Comparison of ENCODE assay signal across 8 cellular contexts in genomic region chrX:133923113-133923512, GRCh38.
DNase-seq lines count a peak whose midpoint lies in the region; ATAC-seq lines count a peak whose summit lies in the region.

No MANE protein-coding gene starts in this region.

- H3K9me3 Mint-ChIP-seq in activated naive CD4-positive, alpha-beta T cell treated with anti-CD3 and anti-CD28 coated beads, Interleukin-2, amount 10 ng/mL, durations not matched to agents 7 days and 5 days, result no peaks in the 10 kb centered on the region
- H3K9me3 Mint-ChIP-seq in stimulated activated naive B cell treated with anti-CD40 and anti-IgM and Interleukin-4, amounts not matched to agents 10 μg/mL and 1 μg/mL and 100 μg/mL, for 72 hours, result no peaks in the 10 kb centered on the region

- peak; percentile 34 for DNase-seq in activated naive CD4-positive, alpha-beta T cell treated with anti-CD3 and anti-CD28 coated beads, Interleukin-2, amount 10 ng/mL, durations not matched to agents 7 days and 5 days
- no peak for DNase-seq in activated naive CD4-positive, alpha-beta T cell treated with anti-CD3 and anti-CD28 coated beads, Interleukin-2, amount 50 U/mL, for 16 hours
- DNase-seq in adipocyte (ENCODE audit: low read depth) (peak; percentile 32), cardiac septum (ENCODE audit: low spot score) (no peak), NCI-H2107 (lab: John Stamatoyannopoulos, UW) (no peak)
- no peak for DNase-seq in stimulated activated naive B cell treated with anti-CD40 and anti-IgM and Interleukin-4, amounts not matched to agents 10 μg/mL and 1 μg/mL and 100 μg/mL, for 72 hours

- peak overlapping the region; percentile 60 for H3K9ac ChIP-seq in adipocyte (ENCODE audit: low read length)

- intact Hi-C loops in cardiac septum (cut with DNase I), result loop anchor here (5.0 kb wide), 1 partner anchor 131 kb away; no protein-coding TSS in a partner anchor

- CTCF ChIA-PET in activated naive CD4-positive, alpha-beta T cell treated with anti-CD3 and anti-CD28 coated beads, Interleukin-2, amount 10 ng/mL, durations not matched to agents 7 days and 5 days (lab: Charles Lee), result interaction anchor here (1.2 to 1.3 kb wide), 4 partner anchors 84 to 472 kb away, joined by 3 to 7 read pairs (median 3); no protein-coding TSS in a partner anchor

- no peaks in the 10 kb centered on the region for H3K4me1 ChIP-seq in adipocyte (ENCODE audit: control insufficient read depth, insufficient read depth, low read length)

- peak overlapping the region; percentile 60 for H3K4me3 Mint-ChIP-seq in activated naive CD4-positive, alpha-beta T cell treated with anti-CD3 and anti-CD28 coated beads, Interleukin-2, amount 10 ng/mL, durations not matched to agents 7 days and 5 days
- peak overlapping the region; percentile 37 to 41 for H3K4me3 Mint-ChIP-seq in stimulated activated naive B cell treated with anti-CD40 and anti-IgM and Interleukin-4, amounts not matched to agents 10 μg/mL and 1 μg/mL and 100 μg/mL, for 72 hours

- H3K4me3 ChIP-seq in adipocyte (ENCODE audit: low read length), result no peak overlapping the region

- H3K27me3 ChIP-seq in adipocyte (replicated peaks; ENCODE audit: control insufficient read depth, insufficient read depth, low read length), result peaks cover 2% of the 10 kb centered on the region

- peaks cover 2% of the 10 kb centered on the region for H3K9me3 ChIP-seq in adipocyte (ENCODE audit: control insufficient read depth, low read length)

- H3K36me3 ChIP-seq in adipocyte (ENCODE audit: control insufficient read depth, insufficient read depth, low read length, severe bottlenecking), result no peaks in the 10 kb centered on the region

- peaks cover 26% of the 10 kb centered on the region for H3K4me1 Mint-ChIP-seq in activated naive CD4-positive, alpha-beta T cell treated with anti-CD3 and anti-CD28 coated beads, Interleukin-2, amount 10 ng/mL, durations not matched to agents 7 days and 5 days
- H3K4me1 Mint-ChIP-seq in stimulated activated naive B cell treated with anti-CD40 and anti-IgM and Interleukin-4, amounts not matched to agents 10 μg/mL and 1 μg/mL and 100 μg/mL, for 72 hours, result peaks cover 5% of the 10 kb centered on the region in 2 donors

- ATAC-seq in HG03354 (IDR thresholded peaks at IDR 0.05; ENCODE audit: poor library complexity, severe bottlenecking, unreplicated experiment) (peak; percentile 77), HG02642 (IDR thresholded peaks at IDR 0.05; ENCODE audit: poor library complexity, unreplicated experiment) (no peak)
- ATAC-seq in stimulated activated naive B cell treated with anti-CD40 and anti-IgM and Interleukin-4, amounts not matched to agents 10 μg/mL and 1 μg/mL and 100 μg/mL, for 72 hours (replicated peaks), result peak in 1 of 2 donors; percentile 42

- no peaks in the 10 kb centered on the region for H3K27me3 Mint-ChIP-seq in activated naive CD4-positive, alpha-beta T cell treated with anti-CD3 and anti-CD28 coated beads, Interleukin-2, amount 10 ng/mL, durations not matched to agents 7 days and 5 days
- no peaks in the 10 kb centered on the region for H3K27me3 Mint-ChIP-seq in stimulated activated naive B cell treated with anti-CD40 and anti-IgM and Interleukin-4, amounts not matched to agents 10 μg/mL and 1 μg/mL and 100 μg/mL, for 72 hours

- H3K36me3 Mint-ChIP-seq in activated naive CD4-positive, alpha-beta T cell treated with anti-CD3 and anti-CD28 coated beads, Interleukin-2, amount 10 ng/mL, durations not matched to agents 7 days and 5 days, result no peaks in the 10 kb centered on the region
- no peaks in the 10 kb centered on the region for H3K36me3 Mint-ChIP-seq in stimulated activated naive B cell treated with anti-CD40 and anti-IgM and Interleukin-4, amounts not matched to agents 10 μg/mL and 1 μg/mL and 100 μg/mL, for 72 hours

- H3K27ac Mint-ChIP-seq in activated naive CD4-positive, alpha-beta T cell treated with anti-CD3 and anti-CD28 coated beads, Interleukin-2, amount 10 ng/mL, durations not matched to agents 7 days and 5 days, result peak overlapping the region; percentile 87
- peak overlapping the region; percentile 39 for H3K27ac Mint-ChIP-seq in stimulated activated naive B cell treated with anti-CD40 and anti-IgM and Interleukin-4, amounts not matched to agents 10 μg/mL and 1 μg/mL and 100 μg/mL, for 72 hours

Comparison
In these comparisons a context has a peak if more than half of its experiments do, and no peak if none do; other contexts are left out.
1. DNase-seq: peak in activated naive CD4-positive, alpha-beta T cell treated with anti-CD3 and anti-CD28 coated beads, Interleukin-2, amount 10 ng/mL, durations not matched to agents 7 days and 5 days (single experiment) and adipocyte (single experiment); none in activated naive CD4-positive, alpha-beta T cell treated with anti-CD3 and anti-CD28 coated beads, Interleukin-2, amount 50 U/mL, for 16 hours (single experiment), stimulated activated naive B cell treated with anti-CD40 and anti-IgM and Interleukin-4, amounts not matched to agents 10 μg/mL and 1 μg/mL and 100 μg/mL, for 72 hours (single experiment), cardiac septum (single experiment) and NCI-H2107 (single experiment).